2 cellular contexts compared by ENCODE assay signal in the genomic region with DNA sequence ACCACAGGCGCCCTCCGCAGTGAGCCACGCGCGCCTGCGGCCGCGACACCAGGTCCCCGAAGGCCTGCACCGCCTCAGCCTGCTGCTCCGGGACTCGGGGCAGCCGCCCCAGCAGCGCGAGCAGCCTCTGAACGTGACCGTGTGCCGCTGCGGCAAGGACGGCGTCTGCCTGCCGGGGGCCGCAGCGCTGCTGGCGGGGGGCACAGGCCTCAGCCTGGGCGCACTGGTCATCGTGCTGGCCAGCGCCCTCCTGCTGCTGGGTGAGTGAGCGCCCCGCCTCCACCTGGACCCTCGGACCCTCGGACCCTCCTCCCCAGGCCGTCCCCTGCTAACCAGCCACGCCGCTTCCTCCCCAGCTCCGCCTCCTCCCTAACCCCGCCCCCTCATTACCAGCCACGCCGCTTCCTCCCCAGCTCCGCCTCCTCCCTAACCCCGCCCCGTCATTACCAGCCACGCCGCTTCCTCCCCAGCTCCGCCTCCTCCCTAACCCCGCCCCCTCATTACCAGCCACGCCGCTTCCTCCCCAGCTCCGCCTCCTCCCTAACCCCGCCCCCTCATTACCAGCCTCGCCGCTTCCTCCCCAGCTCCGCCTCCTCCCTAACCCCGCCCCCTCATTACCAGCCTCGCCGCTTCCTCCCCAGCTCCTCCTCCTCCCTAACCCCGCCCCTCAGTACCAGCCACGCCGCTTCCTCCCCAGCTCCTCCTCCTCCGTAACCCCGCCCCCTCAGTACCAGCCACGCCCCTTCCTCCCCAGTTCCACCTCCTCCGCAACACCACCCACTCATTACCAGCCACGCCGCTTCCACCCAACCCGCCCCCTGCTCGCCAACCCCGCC.
TF ChIP-seq lines count a peak whose summit lies in the region.

No MANE protein-coding gene starts in this region.

TF ChIP-seq in GM12891, 5 proteins besides CTCF, POLR2A, EP300 and RAD21:
- 0 out of 2 replicates have a peak, but pooled peaks have one; percentile 28 for TF ChIP-seq SPI1 (IDR thresholded peaks at IDR 0.05; ENCODE audit: low read depth, low read length)

TF ChIP-seq in endothelial cell of umbilical vein, 7 proteins besides CTCF, POLR2A, EP300 and RAD21:
- peak; percentile 20 for TF ChIP-seq POLR2AphosphoS5 (IDR thresholded peaks at IDR 0.05; ENCODE audit: insufficient read depth, low read depth, low read length)
